In genomic region chr11:130002846-130003716, GRCh38 we compare ENCODE assay signal across 8 cellular contexts. TPM values are rescaled to one million over a fixed set of nuclear protein-coding genes. Genes with fewer than 3 reads are reported as not detected.
DNase-seq lines count a peak whose midpoint lies in the region; ATAC-seq and TF ChIP-seq lines count a peak whose summit lies in the region.

No MANE protein-coding gene starts in this region.

- peak overlapping the region; percentile 93 to 100 for H4K8ac ChIP-seq in IMR-90 (ENCODE audit: low read depth in 2 of 2, low read length in 2 of 2)

- in situ Hi-C loops in IMR-90 (cut with MboI; ENCODE audit: low sequenced_read_pairs) = no loop called here

- H3K36me3 ChIP-seq in IMR-90 (ENCODE audit: control insufficient read depth, insufficient read depth, low read length) = no peaks in the 10 kb centered on the region
- H3K36me3 ChIP-seq in OCI-LY7 (ENCODE audit: insufficient read depth, low read length) = no peaks in the 10 kb centered on the region

- peak overlapping the region; percentile 100 for H2BK120ac ChIP-seq in IMR-90 (ENCODE audit: low read depth, low read length)

- H3K4me2 ChIP-seq in IMR-90 (ENCODE audit: low read depth, low read length) = peak overlapping the region; percentile 85
- H3K4me2 ChIP-seq in OCI-LY7 (ENCODE audit: low read length) = peak overlapping the region; percentile 72

- peak overlapping the region; percentile 100 for H2BK20ac ChIP-seq in IMR-90 (ENCODE audit: low read depth, low read length)

- TF ChIP-seq RAD21 in IMR-90 (IDR thresholded peaks at IDR 0.05; ENCODE audit: low read length) = 0 out of 2 replicates have a peak, but pooled peaks have one; percentile 23

- H3K27ac ChIP-seq in IMR-90 (ENCODE audit: insufficient read depth, low read length) (peak overlapping the region; percentile 90), OCI-LY7 (ENCODE audit: low read depth, low read length, poor library complexity, severe bottlenecking) (peak overlapping the region; percentile 89)

- peak overlapping the region; percentile 100 for H3K4ac ChIP-seq in IMR-90 (ENCODE audit: low read depth, low read length)

- H2BK5ac ChIP-seq in IMR-90 (ENCODE audit: low read depth, low read length, poor library complexity, severe bottlenecking) = peak overlapping the region; percentile 96

- peak overlapping the region; percentile 92 for H2AK5ac ChIP-seq in IMR-90 (ENCODE audit: low read depth, low read length)

- H3K4me3 ChIP-seq in IMR-90 (ENCODE audit: insufficient read depth, low read depth, low read length) (peak overlapping the region; percentile 62), OCI-LY7 (ENCODE audit: low read depth, low read length, poor library complexity, severe bottlenecking) (peak overlapping the region; percentile 91), epithelial cell of esophagus (ENCODE audit: low read length) (peak overlapping the region; percentile 70)

- no peaks in the 10 kb centered on the region for H3K9me1 ChIP-seq in IMR-90 (ENCODE audit: insufficient read depth, low read length)

- H3K79me1 ChIP-seq in IMR-90 (ENCODE audit: low read depth in 1 of 2, low read length in 2 of 2) = peaks cover 4 to 29% of the 10 kb centered on the region in 2 experiments; a peak in 2 of 4 replicates

- H3K56ac ChIP-seq in IMR-90 (ENCODE audit: extremely low read depth, insufficient read depth, low read length) = peak overlapping the region; percentile 100

- H3K4me1 ChIP-seq in IMR-90 (ENCODE audit: control insufficient read depth, insufficient read depth, low read length) (no peaks in the 10 kb centered on the region), OCI-LY7 (ENCODE audit: insufficient read depth, low read length, poor library complexity, severe bottlenecking) (peaks cover 67% of the 10 kb centered on the region)

- peak overlapping the region; percentile 97 for H2AK9ac ChIP-seq in IMR-90 (replicated peaks; ENCODE audit: low read depth, low read length, poor library complexity)

- DNase-seq in DMS114 treated with DMSO at 0.1 percent for 48 hours (lab: John Stamatoyannopoulos, UW; ENCODE audit: unreplicated experiment) (peak; percentile 78), IMR-90 (peak; percentile 98), OCI-LY7 (ENCODE audit: low spot score) (peak; percentile 99), activated T-cell treated with anti-CD3 and anti-CD28 coated beads for 4 hours (peak; percentile 89), epithelial cell of esophagus (ENCODE audit: low read depth) (peak; percentile 97), middle frontal gyrus (ENCODE audit: extremely low spot score, low spot score) (peak; percentile 96)
- DNase-seq in stimulated activated CD8-positive, alpha-beta memory T cell treated with anti-CD3 and anti-CD28 coated beads, Interleukin-2, amount 100 ng/mL, for 1 hour (ENCODE audit: low read depth in 2 of 2) = peak; percentile 73 to 78

- peak overlapping the region; percentile 100 for H3K14ac ChIP-seq in IMR-90 (replicated peaks; ENCODE audit: low read depth, low read length)

- 0% methylated on average over 10 of the region's 65 CpGs; no CpG with 5 or more reads in 1 of the 2 experiments for WGBS in IMR-90 (ENCODE audit: extremely low coverage in 2 of 2, insufficient read length in 1 of 2), 2 experiments

- H2BK15ac ChIP-seq in IMR-90 (ENCODE audit: low read depth, low read length) = peak overlapping the region; percentile 99

- 0 out of 2 replicates have a peak, but pooled peaks cover 2% of the 10 kb centered on the region for H3K9me3 ChIP-seq in IMR-90 (ENCODE audit: control insufficient read depth, insufficient read depth, low read length)
- no peaks in the 10 kb centered on the region for H3K9me3 ChIP-seq in OCI-LY7 (ENCODE audit: low read length)

- peak overlapping the region; percentile 95 for H2AFZ ChIP-seq in IMR-90 (replicated peaks; ENCODE audit: low read length, poor library complexity)
- peak overlapping the region; percentile 75 for H2AFZ ChIP-seq in OCI-LY7 (ENCODE audit: low read length)

- no peaks in the 10 kb centered on the region for H3K9me2 ChIP-seq in OCI-LY7 (ENCODE audit: insufficient read depth, low read length)

- H3K79me2 ChIP-seq in OCI-LY7 (ENCODE audit: insufficient read depth, low read depth, low read length) = peaks cover 23% of the 10 kb centered on the region

- peak overlapping the region; percentile 94 for H3K18ac ChIP-seq in IMR-90 (ENCODE audit: low read depth, low read length)

- H4K20me1 ChIP-seq in IMR-90 (ENCODE audit: insufficient read depth, low read length) (no peaks in the 10 kb centered on the region), OCI-LY7 (ENCODE audit: insufficient read depth, low read length) (no peaks in the 10 kb centered on the region)

- intact Hi-C loops in IMR-90 (cut with micrococcal nuclease) = loop anchor here (1.0 to 5.0 kb wide), 5 partner anchors 49 to 879 kb away; partner anchors contain the start of gene APLP2
- intact Hi-C loops in OCI-LY7 (cut with micrococcal nuclease; ENCODE audit: unreplicated experiment) = loop anchor here (1.0 to 10.0 kb wide), 6 partner anchors 30 to 312 kb away; partner anchors contain the start of gene ZBTB44

- no peaks in the 10 kb centered on the region for H3K27me3 ChIP-seq in IMR-90 (ENCODE audit: control insufficient read depth, insufficient read depth, low read length)

- no peak for TF ChIP-seq CTCF in IMR-90 (conservative IDR thresholded peaks at IDR 0.05; ENCODE audit: low read depth, low read length)
- no peak; the same call in 1 of the 2 replicates for TF ChIP-seq CTCF in OCI-LY7 (conservative IDR thresholded peaks at IDR 0.05; ENCODE audit: low read length)
- no peak for TF ChIP-seq CTCF in epithelial cell of esophagus (IDR thresholded peaks at IDR 0.05; ENCODE audit: insufficient read depth, low read depth, low read length, missing control alignments)

- POLR2A ChIA-PET in IMR-90 (lab: Charles Lee; ENCODE audit: unreplicated experiment) = interaction anchor here (0.6 to 1.2 kb wide), 15 partner anchors 8 to 1064 kb away, joined by 3 to 19 read pairs (median 9); no protein-coding TSS in a partner anchor
- POLR2A ChIA-PET in OCI-LY7 (lab: Charles Lee) = interaction anchor here (0.5 to 6.5 kb wide), 48 partner anchors 10 to 388 kb away, joined by 3 to 89 read pairs (median 5); partner anchors contain the start of gene APLP2

- dilution Hi-C loops in IMR-90 (cut with HindIII; ENCODE audit: low sequenced_read_pairs, unreplicated experiment) = no loop called here

- CTCF ChIA-PET in IMR-90 (lab: Yijun Ruan, JAX) (interaction anchor here (0.5 to 2.5 kb wide), 4 partner anchors 10 to 181 kb away, joined by 3 to 11 read pairs (median 3); no protein-coding TSS in a partner anchor), OCI-LY7 (lab: Charles Lee; ENCODE audit: unreplicated experiment) (interaction anchor here (0.6 to 2.3 kb wide), 10 partner anchors 11 to 129 kb away, joined by 3 to 12 read pairs (median 6); no protein-coding TSS in a partner anchor)

- H4K5ac ChIP-seq in IMR-90 (ENCODE audit: low read depth, low read length) = peak overlapping the region; percentile 91

- peak overlapping the region; percentile 100 for H3K23ac ChIP-seq in IMR-90 (ENCODE audit: low read depth, low read length)

- TF ChIP-seq POLR2A in IMR-90 (IDR thresholded peaks at IDR 0.05; ENCODE audit: low read depth, low read length) = peak; percentile 92

- peak overlapping the region; percentile 100 for H4K91ac ChIP-seq in IMR-90 (ENCODE audit: insufficient read depth, low read depth, low read length)

- H3K9ac ChIP-seq in IMR-90 (ENCODE audit: low read depth, low read length) = peak overlapping the region; percentile 93

- peak; percentile 74 for ATAC-seq in GM21529 (IDR thresholded peaks at IDR 0.05; ENCODE audit: unreplicated experiment)
- peak; percentile 83 for ATAC-seq in IMR-90 (ENCODE audit: low read depth)

- BruUV-seq in IMR-90 (replicated peaks; lab: Mats Ljungman, UMichigan) = no TSS peak
- BruUV-seq in OCI-LY7 (replicated peaks; lab: Mats Ljungman, UMichigan) = TSS peak; percentile 94

TF ChIP-seq in IMR-90, 13 proteins besides CTCF, POLR2A, EP300 and RAD21 (continues in another document):
- TF ChIP-seq CHD1 (IDR thresholded peaks at IDR 0.05; ENCODE audit: low read depth, low read length) = no peak; the same call in 1 of the 2 replicates
- TF ChIP-seq NFE2L2 (IDR thresholded peaks at IDR 0.05; ENCODE audit: low read depth, low read length) = peak; percentile 57; the same call in 1 of the 2 replicates
- TF ChIP-seq BHLHE40 (IDR thresholded peaks at IDR 0.05; ENCODE audit: low read depth, low read length) = peak; percentile 47; the same call in 1 of the 2 replicates
- peak; percentile 83 for TF ChIP-seq FOS (IDR thresholded peaks at IDR 0.05; ENCODE audit: low read depth, low read length)
- no peak; the same call in 1 of the 2 replicates for TF ChIP-seq USF2 (IDR thresholded peaks at IDR 0.05; ENCODE audit: low read depth, low read length)
- TF ChIP-seq MXI1 (IDR thresholded peaks at IDR 0.05; ENCODE audit: borderline replicate concordance, low read depth, low read length) = peak; percentile 1; the same call in 1 of the 2 replicates
- no peak for TF ChIP-seq RCOR1 (IDR thresholded peaks at IDR 0.05; ENCODE audit: insufficient replicate concordance, low read length)
- peak; percentile 88 for TF ChIP-seq CEBPB (IDR thresholded peaks at IDR 0.05; ENCODE audit: low read depth, low read length)
- TF ChIP-seq MAFK (IDR thresholded peaks at IDR 0.05; ENCODE audit: low read depth, low read length) = no peak
- TF ChIP-seq SMC3 (IDR thresholded peaks at IDR 0.05; ENCODE audit: low read depth, low read length) = no peak
- TF ChIP-seq MAZ (IDR thresholded peaks at IDR 0.05; ENCODE audit: borderline replicate concordance, low read depth, low read length) = peak; percentile 73; the same call in 1 of the 2 replicates
- TF ChIP-seq RFX5 (IDR thresholded peaks at IDR 0.05; ENCODE audit: low read depth, low read length) = peak; percentile 97

RNA-seq across cellular contexts. Expression of gene PRDM10, which starts 0.4 kb away (rescaled TPM):
- 6.5 and 6.7 TPM in 2 replicates for total RNA-seq in IMR-90 (2012; rRNA removed)
- polyA plus RNA-seq in IMR-90 (2012; rRNA removed) = 3.1 and 4.5 TPM in 2 replicates
- polyA plus RNA-seq in IMR-90 (2012; cell fraction: cytosol; rRNA removed) = 1.8 TPM in 2 replicates
- 16.1 and 20.0 TPM in 2 replicates for polyA plus RNA-seq in IMR-90 (2012; cell fraction: nucleus; rRNA removed; ENCODE audit: low replicate concordance)
- 28.7 and 29.8 TPM in 2 replicates for total RNA-seq in OCI-LY7 (2014; rRNA removed; shearing (Covaris generic))
- 59.2 and 60.6 TPM in 2 replicates for total RNA-seq in OCI-LY7 (2022)

Comparison
In these comparisons a context has a peak if more than half of its experiments do, and no peak if none do; other contexts are left out.
1. Peak in every context shown above with its lines: DNase-seq, ATAC-seq, H3K4me3 ChIP-seq and H3K27ac ChIP-seq.